In the genomic region with DNA sequence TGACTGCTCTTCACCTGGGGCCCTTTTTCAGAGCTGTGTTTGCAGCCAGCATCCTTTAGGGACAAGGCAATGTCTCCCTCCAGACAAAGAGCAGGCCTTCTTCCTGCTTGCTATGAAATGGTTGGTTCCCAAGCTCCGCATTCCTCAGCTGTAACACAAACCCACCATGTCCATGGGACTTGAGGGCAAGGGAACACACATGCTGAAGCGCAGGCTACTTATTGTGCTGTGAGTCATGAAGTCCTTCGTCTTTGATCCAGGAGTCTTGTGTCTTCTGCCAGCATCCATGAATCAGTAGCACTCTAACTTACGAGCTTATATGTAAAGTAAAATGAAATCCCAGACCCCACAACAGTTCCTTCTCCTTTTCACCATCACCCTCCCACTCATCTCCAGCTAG, we compare ENCODE assay signal across 1 cellular context.
TF ChIP-seq lines count a peak whose summit lies in the region.

No MANE protein-coding gene starts in this region.

TF ChIP-seq in HepG2, 621 proteins besides CTCF, POLR2A, EP300 and RAD21 (continued from another document):
- TF ChIP-seq, protein P1, sequence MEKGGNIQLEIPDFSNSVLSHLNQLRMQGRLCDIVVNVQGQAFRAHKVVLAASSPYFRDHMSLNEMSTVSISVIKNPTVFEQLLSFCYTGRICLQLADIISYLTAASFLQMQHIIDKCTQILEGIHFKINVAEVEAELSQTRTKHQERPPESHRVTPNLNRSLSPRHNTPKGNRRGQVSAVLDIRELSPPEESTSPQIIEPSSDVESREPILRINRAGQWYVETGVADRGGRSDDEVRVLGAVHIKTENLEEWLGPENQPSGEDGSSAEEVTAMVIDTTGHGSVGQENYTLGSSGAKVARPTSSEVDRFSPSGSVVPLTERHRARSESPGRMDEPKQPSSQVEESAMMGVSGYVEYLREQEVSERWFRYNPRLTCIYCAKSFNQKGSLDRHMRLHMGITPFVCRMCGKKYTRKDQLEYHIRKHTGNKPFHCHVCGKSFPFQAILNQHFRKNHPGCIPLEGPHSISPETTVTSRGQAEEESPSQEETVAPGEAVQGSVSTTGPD (CRISPR knock-in tag; IDR thresholded peaks at IDR 0.05) = no peak
- TF ChIP-seq, protein P2, sequence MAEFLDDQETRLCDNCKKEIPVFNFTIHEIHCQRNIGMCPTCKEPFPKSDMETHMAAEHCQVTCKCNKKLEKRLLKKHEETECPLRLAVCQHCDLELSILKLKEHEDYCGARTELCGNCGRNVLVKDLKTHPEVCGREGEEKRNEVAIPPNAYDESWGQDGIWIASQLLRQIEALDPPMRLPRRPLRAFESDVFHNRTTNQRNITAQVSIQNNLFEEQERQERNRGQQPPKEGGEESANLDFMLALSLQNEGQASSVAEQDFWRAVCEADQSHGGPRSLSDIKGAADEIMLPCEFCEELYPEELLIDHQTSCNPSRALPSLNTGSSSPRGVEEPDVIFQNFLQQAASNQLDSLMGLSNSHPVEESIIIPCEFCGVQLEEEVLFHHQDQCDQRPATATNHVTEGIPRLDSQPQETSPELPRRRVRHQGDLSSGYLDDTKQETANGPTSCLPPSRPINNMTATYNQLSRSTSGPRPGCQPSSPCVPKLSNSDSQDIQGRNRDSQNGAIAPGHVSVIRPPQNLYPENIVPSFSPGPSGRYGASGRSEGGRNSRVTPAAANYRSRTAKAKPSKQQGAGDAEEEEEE (CRISPR knock-in tag; IDR thresholded peaks at IDR 0.05; ENCODE audit: borderline replicate concordance) = no peak
- TF ChIP-seq RCOR2 (CRISPR knock-in tag; IDR thresholded peaks at IDR 0.05) (no peak), PAF1 (CRISPR knock-in tag; IDR thresholded peaks at IDR 0.05) (no peak)
TF ChIP-seq in HepG2: peak in this region for 0.
